ENCODE assay signal across 25 cellular contexts in the genomic region with DNA sequence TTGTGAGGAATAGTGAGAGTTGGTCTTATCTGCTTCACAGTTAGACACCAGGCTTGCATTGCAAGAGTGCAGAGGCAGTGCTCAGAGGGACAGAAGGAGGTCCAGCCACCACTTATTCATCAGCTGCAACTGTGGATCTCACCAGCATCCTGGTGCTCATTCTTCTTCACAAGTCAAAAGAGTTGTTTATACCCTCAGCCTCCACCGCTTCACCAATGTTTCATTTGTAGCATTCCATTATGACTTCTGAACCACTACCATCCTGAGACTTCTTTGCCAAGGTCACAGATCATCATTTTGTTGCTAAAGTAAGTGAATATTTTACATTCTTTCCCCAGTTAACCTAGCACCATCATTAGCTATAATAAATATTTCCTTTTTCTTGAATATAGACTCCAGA.
DNase-seq lines count a peak whose midpoint lies in the region; ATAC-seq, FAIRE-seq and TF ChIP-seq lines count a peak whose summit lies in the region.
"Had no signal": no experiment of that assay in that cellular context is flagged by ENCODE, and none has a peak within 500 bp of the region (broad histone marks: within the 10 kb centered on the region; RNA-seq: fewer than 3 reads in every experiment).

No MANE protein-coding gene starts in this region.

- no peak overlapping the region; the same call in 1 of the 2 replicates for H3K27ac Mint-ChIP-seq in HFFc6
- H3K27ac Mint-ChIP-seq: CD4-positive, CD25-positive, alpha-beta regulatory T cell; CD8-positive, alpha-beta memory T cell had no signal

- H3K9me3 Mint-ChIP-seq in HFFc6, result no peaks in the 10 kb centered on the region

- no peak overlapping the region for H3K4me3 ChIP-seq in AG10803 (ENCODE audit: low read length)
- H3K4me3 ChIP-seq in fibroblast of villous mesenchyme (ENCODE audit: low read depth, low read length), result no peak overlapping the region
- H3K4me3 ChIP-seq: GM23248, HAP-1 had no signal

- no peak for FAIRE-seq in HTR-8/SVneo (lab: Jason Lieb, UNC)
- FAIRE-seq: GM12892, GM18507, GM19239, HepG2 had no signal

- ATAC-seq in GM18517 (IDR thresholded peaks at IDR 0.05; ENCODE audit: unreplicated experiment), result no peak
- ATAC-seq: HepG2 had no signal

- H3K4me3 Mint-ChIP-seq in HFFc6, result no peak overlapping the region; the same call in 1 of the 2 replicates
- H3K4me3 Mint-ChIP-seq: CD4-positive, CD25-positive, alpha-beta regulatory T cell; CD8-positive, alpha-beta memory T cell had no signal

- H3K27me3 Mint-ChIP-seq in HFFc6 (ENCODE audit: insufficient read depth), result peaks cover 3% of the 10 kb centered on the region; the same call in 1 of the 2 replicates
- H3K27me3 Mint-ChIP-seq: CD4-positive, CD25-positive, alpha-beta regulatory T cell; CD8-positive, alpha-beta memory T cell had no signal

- peaks cover 64% of the 10 kb centered on the region for H3K4me1 Mint-ChIP-seq in HFFc6 (ENCODE audit: low read depth)
- H3K4me1 Mint-ChIP-seq: CD4-positive, CD25-positive, alpha-beta regulatory T cell; CD8-positive, alpha-beta memory T cell had no signal

- TF ChIP-seq CTCF in AG10803 (conservative IDR thresholded peaks at IDR 0.05; ENCODE audit: low read length) (no peak), HFFc6 (IDR thresholded peaks at IDR 0.05) (no peak), fibroblast of villous mesenchyme (IDR thresholded peaks at IDR 0.05; ENCODE audit: insufficient read depth, low read depth, low read length) (no peak)

- peaks cover 12% of the 10 kb centered on the region; the same call in 1 of the 2 replicates for H3K36me3 Mint-ChIP-seq in HFFc6 (ENCODE audit: low read depth)
- H3K36me3 Mint-ChIP-seq: CD4-positive, CD25-positive, alpha-beta regulatory T cell; CD8-positive, alpha-beta memory T cell had no signal

- DNase-seq in AG10803 (ENCODE audit: low read depth) (peak; percentile 65), HFFc6 (peak; percentile 1), amniotic epithelial cell (ENCODE audit: low read depth) (peak; percentile 35), fibroblast of villous mesenchyme (ENCODE audit: low read depth) (peak; percentile 5), anterior cingulate cortex (lab: John Stamatoyannopoulos, UW) (no peak), activated gamma-delta T cell treated with Interleukin-2 at 50 U/mL for 16 hours (no peak), HTR-8/SVneo (ENCODE audit: insufficient read length, low spot score) (no peak)
- DNase-seq: 8988T; BE2C; C1 segment of cervical spinal cord; CD4-positive, CD25-positive, alpha-beta regulatory T cell; CD8-positive, alpha-beta memory T cell; COR-L47; DMS 273 treated with DMSO at 0.1 percent for 48 hours; DMS53; DND-41; GDM1; GM23248; KG1 had no signal

Comparison
In these comparisons a context has a peak if more than half of its experiments do, and no peak if none do; other contexts are left out.
1. DNase-seq: peak in AG10803 (single experiment), HFFc6 (single experiment), amniotic epithelial cell (single experiment) and fibroblast of villous mesenchyme (single experiment); none in anterior cingulate cortex (0 of 58), activated gamma-delta T cell treated with Interleukin-2 at 50 U/mL for 16 hours (single experiment) and HTR-8/SVneo (single experiment).